Comparison of ENCODE assay signal across 18 cellular contexts in the genomic region with DNA sequence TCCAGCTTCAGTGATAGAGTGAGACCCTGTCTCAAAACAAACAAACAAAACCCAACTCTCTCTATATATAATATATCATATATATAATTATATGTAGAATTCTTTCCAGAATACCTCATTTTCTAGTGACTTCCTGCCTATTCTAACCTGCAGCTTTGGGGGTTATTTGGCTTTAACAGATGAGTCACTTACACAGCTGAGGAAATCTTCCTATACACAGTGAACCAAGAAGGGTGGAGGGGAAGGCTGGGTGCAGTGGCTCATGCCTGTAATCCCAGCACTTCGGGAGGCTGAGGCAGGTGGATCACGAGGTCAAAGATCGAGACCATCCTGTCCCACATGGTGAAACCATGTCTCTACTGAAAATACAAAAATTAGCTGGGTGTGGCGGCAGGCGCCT. TPM values are rescaled to one million over a fixed set of nuclear protein-coding genes. Genes with fewer than 3 reads are reported as not detected.
DNase-seq lines count a peak whose midpoint lies in the region; ATAC-seq, FAIRE-seq and TF ChIP-seq lines count a peak whose summit lies in the region.
"Had no signal": no experiment of that assay in that cellular context is flagged by ENCODE, and none has a peak within 500 bp of the region (broad histone marks: within the 10 kb centered on the region; RNA-seq: fewer than 3 reads in every experiment).

No MANE protein-coding gene starts in this region.

- no peaks in the 10 kb centered on the region for H3K9me3 ChIP-seq in K562 (replicated peaks; ENCODE audit: control insufficient read depth, insufficient read depth, low read depth, low read length)
- H3K9me3 ChIP-seq in trophoblast cell (ENCODE audit: insufficient read depth, low read depth, low read length): no peaks in the 10 kb centered on the region
- H3K9me3 ChIP-seq: HAP-1, heart left ventricle had no signal

- no peak for TF ChIP-seq POLR2A in K562 (conservative IDR thresholded peaks at IDR 0.05)

- H4K91ac ChIP-seq in trophoblast cell (ENCODE audit: low read depth, low read length): no peak overlapping the region

- H3K27ac Mint-ChIP-seq in naive thymus-derived CD8-positive, alpha-beta T cell: peak overlapping the region in 6 of 10 donors; percentile 37 to 85 (median 63)
- H3K27ac Mint-ChIP-seq: progenitor cell of endocrine pancreas had no signal

- H3K27me3 ChIP-seq in K562 (ENCODE audit: control insufficient read depth in 2 of 2, insufficient read depth in 2 of 2, low read length in 2 of 2) (no peaks in the 10 kb centered on the region), trophoblast cell (ENCODE audit: insufficient read depth, low read length) (no peaks in the 10 kb centered on the region), mesendoderm (ENCODE audit: insufficient read depth, low read length, poor library complexity) (no peaks in the 10 kb centered on the region)
- H3K27me3 ChIP-seq: heart left ventricle had no signal

- no peak overlapping the region for H4K12ac ChIP-seq in trophoblast cell (ENCODE audit: low read depth, low read length)

- TF ChIP-seq RAD21 in K562 (CRISPR knock-in tag; conservative IDR thresholded peaks at IDR 0.05 in 1 of 2, IDR thresholded peaks at IDR 0.05 in 1 of 2): no peak

- H3K56ac ChIP-seq in mesendoderm (ENCODE audit: low read length): no peak overlapping the region

- no peak overlapping the region for H3K4me2 ChIP-seq in K562 (ENCODE audit: insufficient read depth, low read length)
- no peak overlapping the region for H3K4me2 ChIP-seq in trophoblast cell (ENCODE audit: low read length)
- H3K4me2 ChIP-seq in mesendoderm (ENCODE audit: low read length): no peak overlapping the region

- H2AFZ ChIP-seq in K562 (ENCODE audit: low read depth, low read length) (no peak overlapping the region), trophoblast cell (ENCODE audit: insufficient read depth, low read length, poor library complexity) (no peak overlapping the region)

- CTCF ChIA-PET in K562 (lab: Yijun Ruan, JAX; ENCODE audit: low intra/inter-chr PET ratio): no interaction called here

- no peaks in the 10 kb centered on the region for H3K27me3 Mint-ChIP-seq in naive thymus-derived CD8-positive, alpha-beta T cell
- H3K27me3 Mint-ChIP-seq: progenitor cell of endocrine pancreas had no signal

- H3K27ac ChIP-seq in K562 (ENCODE audit: extremely low read depth, low read depth, low read length) (no peak overlapping the region), trophoblast cell (ENCODE audit: low read depth, low read length) (no peak overlapping the region), mesendoderm (ENCODE audit: low read depth, low read length) (no peak overlapping the region)
- H3K27ac ChIP-seq: heart left ventricle had no signal

- no peak overlapping the region for H2BK15ac ChIP-seq in mesendoderm (replicated peaks; ENCODE audit: low read depth)

- POLR2A ChIA-PET in K562 (lab: Yijun Ruan, JAX): interaction anchor here (1.2 to 2.8 kb wide), 5 partner anchors 9 to 26 kb away, joined by 3 to 20 read pairs (median 9); partner anchors contain the start of gene RAB29
- POLR2A ChIA-PET in naive thymus-derived CD8-positive, alpha-beta T cell (lab: Charles Lee): interaction anchor here (1.2 to 2.0 kb wide), 3 partner anchors 9 to 17 kb away, joined by 3 to 7 read pairs (median 5); partner anchors contain the start of genes NUCKS1 and RAB29

- H4K5ac ChIP-seq in mesendoderm (ENCODE audit: low read length): no peak overlapping the region

- H2BK120ac ChIP-seq in trophoblast cell (ENCODE audit: insufficient read depth, low read length, poor library complexity): no peak overlapping the region
- H2BK120ac ChIP-seq in mesendoderm (ENCODE audit: low read depth, low read length): no peak overlapping the region

- no peak overlapping the region for H3K23ac ChIP-seq in trophoblast cell (ENCODE audit: low read length)
- H3K23ac ChIP-seq in mesendoderm (ENCODE audit: low read length): no peak overlapping the region

- H3K14ac ChIP-seq in trophoblast cell (ENCODE audit: low read length): no peak overlapping the region

- H2BK5ac ChIP-seq in trophoblast cell (ENCODE audit: low read depth, low read length, poor library complexity) (no peak overlapping the region), mesendoderm (ENCODE audit: low read length) (no peak overlapping the region)

- no peak overlapping the region for H2BK12ac ChIP-seq in trophoblast cell (ENCODE audit: low read length)

- H3K9me3 Mint-ChIP-seq in naive thymus-derived CD8-positive, alpha-beta T cell: no peaks in the 10 kb centered on the region

- H4K8ac ChIP-seq in trophoblast cell (ENCODE audit: low read depth, low read length): no peak overlapping the region
- H4K8ac ChIP-seq in mesendoderm (ENCODE audit: low read depth, low read length): no peak overlapping the region

- no peaks in the 10 kb centered on the region for H3K79me1 ChIP-seq in trophoblast cell (ENCODE audit: low read length)
- H3K79me1 ChIP-seq in mesendoderm (ENCODE audit: low read length): no peaks in the 10 kb centered on the region

- H3K36me3 Mint-ChIP-seq in naive thymus-derived CD8-positive, alpha-beta T cell: peaks cover 0 to 49% (median 20%) of the 10 kb centered on the region in 3 donors

- intact Hi-C loops in K562 (cut with micrococcal nuclease): no loop called here

- FAIRE-seq in K562 (lab: Jason Lieb, UNC): no peak

- ATAC-seq in K562: peak; percentile 56
- no peak for ATAC-seq in naive thymus-derived CD8-positive, alpha-beta T cell
- ATAC-seq: heart left ventricle had no signal

- 21% methylated on average over 5 of the region's 5 CpGs for WGBS in K562 (ENCODE audit: insufficient coverage, low coverage, missing lambda C conversion rate)
- WGBS in trophoblast cell (ENCODE audit: extremely low coverage, insufficient coverage, insufficient read length): no CpG with 5 or more reads among the region's 5 CpGs
- no CpG with 5 or more reads among the region's 5 CpGs for WGBS in mesendoderm (ENCODE audit: extremely low coverage, insufficient coverage, low lambda C conversion rate)

- peaks cover 6 to 24% (median 14%) of the 10 kb centered on the region in 4 donors for H3K4me1 Mint-ChIP-seq in naive thymus-derived CD8-positive, alpha-beta T cell

- H3K4me1 ChIP-seq in K562 (replicated peaks in 1 of 2; ENCODE audit: control insufficient read depth in 2 of 2, insufficient read depth in 2 of 2, low read length in 2 of 2): no peaks in the 10 kb centered on the region; a peak in 1 of 5 replicates
- H3K4me1 ChIP-seq in trophoblast cell (ENCODE audit: control insufficient read depth in 1 of 2, insufficient read depth in 2 of 2, low read length in 2 of 2): peaks cover 0 to 5% of the 10 kb centered on the region in 2 experiments
- H3K4me1 ChIP-seq in mesendoderm (ENCODE audit: control insufficient read depth, low read depth, low read length): no peaks in the 10 kb centered on the region
- H3K4me1 ChIP-seq: HAP-1, heart left ventricle had no signal

- no peak overlapping the region for H3K18ac ChIP-seq in trophoblast cell (ENCODE audit: low read length)
- H3K18ac ChIP-seq in mesendoderm (ENCODE audit: low read length): no peak overlapping the region

- H3K4me3 ChIP-seq in K562 (no peak overlapping the region), trophoblast cell (ENCODE audit: low read depth, low read length) (no peak overlapping the region), mesendoderm (ENCODE audit: low read length) (no peak overlapping the region)
- H3K4me3 ChIP-seq: HAP-1, heart left ventricle had no signal

- no TSS peak for BruUV-seq in K562 (replicated peaks; lab: Mats Ljungman, UMichigan)

- TF ChIP-seq EP300 in K562 (IDR thresholded peaks at IDR 0.05; ENCODE audit: low read length): no peak

- H2AK5ac ChIP-seq in trophoblast cell (ENCODE audit: low read length) (no peak overlapping the region), mesendoderm (ENCODE audit: low read length) (no peak overlapping the region)

- H3K36me3 ChIP-seq in K562 (ENCODE audit: control insufficient read depth, insufficient read depth, low read length) (no peaks in the 10 kb centered on the region), trophoblast cell (ENCODE audit: control insufficient read depth in 1 of 2, insufficient read depth in 2 of 2, low read length in 2 of 2) (no peaks in the 10 kb centered on the region), mesendoderm (ENCODE audit: control insufficient read depth, insufficient read depth, low read length) (no peaks in the 10 kb centered on the region)
- H3K36me3 ChIP-seq: HAP-1 had no signal

- no peak overlapping the region for H3K4me3 Mint-ChIP-seq in naive thymus-derived CD8-positive, alpha-beta T cell

- H3K4ac ChIP-seq in trophoblast cell (ENCODE audit: low read depth, low read length): no peak overlapping the region
- no peak overlapping the region for H3K4ac ChIP-seq in mesendoderm (ENCODE audit: low read depth, low read length)

- in situ Hi-C loops in K562 (cut with MboI): no loop called here

- no peak overlapping the region for H3K9ac ChIP-seq in K562 (ENCODE audit: insufficient read depth in 1 of 2, low read depth in 2 of 2, low read length in 2 of 2)
- no peak overlapping the region for H3K9ac ChIP-seq in trophoblast cell (ENCODE audit: low read length)
- no peak overlapping the region for H3K9ac ChIP-seq in mesendoderm (ENCODE audit: low read length)

- H3K79me2 ChIP-seq in K562 (ENCODE audit: control insufficient read depth, insufficient read depth, low read length): no peaks in the 10 kb centered on the region
- H3K79me2 ChIP-seq in trophoblast cell (ENCODE audit: control insufficient read depth, insufficient read depth, low read length, poor library complexity): no peaks in the 10 kb centered on the region
- H3K79me2 ChIP-seq in mesendoderm (ENCODE audit: control insufficient read depth, insufficient read depth, low read length): no peaks in the 10 kb centered on the region

- no peaks in the 10 kb centered on the region for H3K9me1 ChIP-seq in K562 (ENCODE audit: control insufficient read depth, insufficient read depth, low read length)

- no peak for TF ChIP-seq CTCF in K562 (IDR thresholded peaks at IDR 0.05 in 2 of 3, conservative IDR thresholded peaks at IDR 0.05 in 1 of 3; ENCODE audit: insufficient read depth in 2 of 3, low read depth in 1 of 3, low read length in 3 of 3)

- peak; percentile 56 for DNase-seq in EH (ENCODE audit: low read depth)
- peak; percentile 15 for DNase-seq in LHCN-M2 (ENCODE audit: low read depth)
- DNase-seq in K562 (ENCODE audit: extremely low read depth in 1 of 4, low spot score in 3 of 4): no peak
- no peak for DNase-seq in naive thymus-derived CD8-positive, alpha-beta T cell
- no peak for DNase-seq in T-helper 2 cell
- DNase-seq in trophoblast cell: no peak
- DNase-seq in mesendoderm: no peak
- DNase-seq: activated CD8-positive, alpha-beta memory T cell treated with anti-CD3 and anti-CD28 coated beads for 24 hours; activated naive CD4-positive, alpha-beta T cell treated with anti-CD3 and anti-CD28 coated beads, Interleukin-2, amount 50 U/mL, for 16 hours; C1 segment of cervical spinal cord; cerebellar nuclear complex; DMS79 treated with DMSO at 0.1 percent for 48 hours; heart left ventricle; MM.1S; NCI-H774; SHP77 had no signal

- H4K20me1 ChIP-seq in K562 (replicated peaks; ENCODE audit: control insufficient read depth, insufficient read depth, low read length): no peaks in the 10 kb centered on the region

RNA-seq across cellular contexts. Expression of gene RAB29, which starts 9.2 kb away (rescaled TPM):
- total RNA-seq in LHCN-M2 (2014; rRNA removed) (24.9 and 29.3 TPM in 2 replicates), K562 (2014; rRNA removed) (6.9 and 7.7 TPM in 2 replicates), K562 (2014; rRNA removed; fragmentation: Illumina TruSeq; extraction: Trizol) (8.5 and 10.2 TPM in 2 replicates), K562 (2015; rRNA removed; fragmentation: Illumina TruSeq; extraction: Trizol) (9.9 and 11.5 TPM in 2 replicates), K562 (2021) (7.8 and 8.0 TPM in 2 replicates)
- 19.8 TPM for polyA plus RNA-seq in LHCN-M2 (2012)
- 9.7 and 12.5 TPM in 2 replicates for total RNA-seq in K562 (2011; cell fraction: chromatin; rRNA removed; ENCODE audit: low replicate concordance)
- total RNA-seq in K562 (2011; cell fraction: nucleolus; rRNA removed): 7.2 and 7.7 TPM in 2 replicates
- 8.9 and 11.8 TPM in 2 replicates for total RNA-seq in K562 (2011; cell fraction: nucleoplasm; rRNA removed)
- polyA plus RNA-seq in K562 (2011; rRNA removed) (9.9 and 17.6 TPM in 2 replicates), K562 (2014; fragmentation: Illumina TruSeq; extraction: Trizol) (11.1 and 13.9 TPM in 2 replicates), K562 (2014; fragmentation: Nextera tagmentation; extraction: Ambion mirVana) (1 to 10 TPM; 6.3 to 7.5 TPM), K562 (2014; rRNA removed) (7.2 and 10.8 TPM in 2 replicates)
- polyA plus RNA-seq in K562 (2011; cell fraction: cytosol; rRNA removed): 11.0 and 14.5 TPM in 2 replicates
- 7.4 and 13.4 TPM in 2 replicates for polyA plus RNA-seq in K562 (2011; cell fraction: nucleus; rRNA removed)
- 11.1 and 11.3 TPM in 2 replicates for polyA plus RNA-seq in K562 (2012)
- polyA minus RNA-seq in K562 (2011; rRNA and poly(A)+ RNA removed): 6.1 and 11.9 TPM in 2 replicates
- polyA minus RNA-seq in K562 (2011; cell fraction: cytosol; rRNA and poly(A)+ RNA removed): 3.5 and 7.2 TPM in 2 replicates
- 4.1 and 4.8 TPM in 2 replicates for polyA minus RNA-seq in K562 (2011; cell fraction: nucleus; rRNA and poly(A)+ RNA removed)
- total RNA-seq in naive thymus-derived CD8-positive, alpha-beta T cell: 10 to 100 TPM; 50.2 to 50.3 TPM
- 100 to 1,000 TPM in 1 of 3 donors, 10 to 100 TPM in 2; 71.3 to 113 (median 84.6) TPM for polyA plus RNA-seq in naive thymus-derived CD8-positive, alpha-beta T cell
- 1.4 and 1.6 TPM in 2 replicates for polyA plus RNA-seq in trophoblast cell (2013)
- polyA plus RNA-seq in mesendoderm (2013, experiment 1 of 2): 1.9 TPM
- polyA plus RNA-seq in mesendoderm (2013, experiment 2 of 2): 2.2 TPM

RNA-seq across cellular contexts. Expression of gene NUCKS1, which starts 16.1 kb away (rescaled TPM):
- total RNA-seq in LHCN-M2 (2014; rRNA removed) (154 and 175 TPM in 2 replicates), K562 (2014; rRNA removed) (81.9 and 87.5 TPM in 2 replicates), K562 (2014; rRNA removed; fragmentation: Illumina TruSeq; extraction: Trizol) (232 and 280 TPM in 2 replicates), K562 (2015; rRNA removed; fragmentation: Illumina TruSeq; extraction: Trizol) (236 and 244 TPM in 2 replicates), K562 (2021) (201 and 216 TPM in 2 replicates)
- 68.3 TPM for polyA plus RNA-seq in LHCN-M2 (2012)
- total RNA-seq in K562 (2011; cell fraction: chromatin; rRNA removed; ENCODE audit: low replicate concordance): 27.6 and 204 TPM in 2 replicates
- 10.8 and 27.2 TPM in 2 replicates for total RNA-seq in K562 (2011; cell fraction: nucleolus; rRNA removed)
- total RNA-seq in K562 (2011; cell fraction: nucleoplasm; rRNA removed): 57.1 and 92.6 TPM in 2 replicates
- polyA plus RNA-seq in K562 (2011; rRNA removed) (117 and 149 TPM in 2 replicates), K562 (2014; fragmentation: Illumina TruSeq; extraction: Trizol) (167 and 177 TPM in 2 replicates), K562 (2014; fragmentation: Nextera tagmentation; extraction: Ambion mirVana) (10 to 100 TPM; 66.7 to 83.4 TPM), K562 (2014; rRNA removed) (94.4 and 95.1 TPM in 2 replicates)
- polyA plus RNA-seq in K562 (2011; cell fraction: cytosol; rRNA removed): 32.1 and 83.7 TPM in 2 replicates
- 19.9 and 37.5 TPM in 2 replicates for polyA plus RNA-seq in K562 (2011; cell fraction: nucleus; rRNA removed)
- 80.3 and 120 TPM in 2 replicates for polyA plus RNA-seq in K562 (2012)
- 303 and 322 TPM in 2 replicates for polyA minus RNA-seq in K562 (2011; rRNA and poly(A)+ RNA removed)
- polyA minus RNA-seq in K562 (2011; cell fraction: cytosol; rRNA and poly(A)+ RNA removed): 85.8 and 115 TPM in 2 replicates
- polyA minus RNA-seq in K562 (2011; cell fraction: nucleus; rRNA and poly(A)+ RNA removed): 23.7 and 70.9 TPM in 2 replicates
- total RNA-seq in naive thymus-derived CD8-positive, alpha-beta T cell: 100 to 1,000 TPM; 110 to 115 TPM
- 10 to 100 TPM; 17.3 to 26.1 (median 18.6) TPM for polyA plus RNA-seq in naive thymus-derived CD8-positive, alpha-beta T cell
- 151 and 162 TPM in 2 replicates for polyA plus RNA-seq in trophoblast cell (2013)
- 371 TPM for polyA plus RNA-seq in mesendoderm (2013, experiment 1 of 2)
- polyA plus RNA-seq in mesendoderm (2013, experiment 2 of 2): 360 TPM

RNA-seq across cellular contexts. Expression of gene SLC41A1, which starts 47.0 kb away (rescaled TPM):
- 21.5 and 24.7 TPM in 2 replicates for total RNA-seq in LHCN-M2 (2014; rRNA removed)
- polyA plus RNA-seq in LHCN-M2 (2012): 19.6 TPM
- total RNA-seq in K562 (2011; cell fraction: chromatin; rRNA removed; ENCODE audit: low replicate concordance): 37.1 and 52.9 TPM in 2 replicates
- total RNA-seq in K562 (2011; cell fraction: nucleolus; rRNA removed): 32.9 and 38.7 TPM in 2 replicates
- 41.1 and 61.4 TPM in 2 replicates for total RNA-seq in K562 (2011; cell fraction: nucleoplasm; rRNA removed)
- 6.8 and 7.7 TPM in 2 replicates for total RNA-seq in K562 (2014; rRNA removed)
- total RNA-seq in K562 (2014; rRNA removed; fragmentation: Illumina TruSeq; extraction: Trizol): 13.4 and 13.5 TPM in 2 replicates
- 8.0 and 8.4 TPM in 2 replicates for total RNA-seq in K562 (2015; rRNA removed; fragmentation: Illumina TruSeq; extraction: Trizol)
- total RNA-seq in K562 (2021): 17.2 and 20.5 TPM in 2 replicates
- polyA plus RNA-seq in K562 (2011; rRNA removed): 23.2 and 29.3 TPM in 2 replicates
- polyA plus RNA-seq in K562 (2011; cell fraction: cytosol; rRNA removed): 21.8 and 23.3 TPM in 2 replicates
- 32.7 and 46.6 TPM in 2 replicates for polyA plus RNA-seq in K562 (2011; cell fraction: nucleus; rRNA removed)
- polyA plus RNA-seq in K562 (2012): 10.0 and 11.9 TPM in 2 replicates
- 21.0 and 26.8 TPM in 2 replicates for polyA plus RNA-seq in K562 (2014; fragmentation: Illumina TruSeq; extraction: Trizol)
- 1 to 10 TPM; 4.1 to 5.5 TPM for polyA plus RNA-seq in K562 (2014; fragmentation: Nextera tagmentation; extraction: Ambion mirVana)
- polyA plus RNA-seq in K562 (2014; rRNA removed): 11.4 and 12.2 TPM in 2 replicates
- 15.4 and 21.7 TPM in 2 replicates for polyA minus RNA-seq in K562 (2011; rRNA and poly(A)+ RNA removed)
- polyA minus RNA-seq in K562 (2011; cell fraction: cytosol; rRNA and poly(A)+ RNA removed): 8.3 and 13.1 TPM in 2 replicates
- polyA minus RNA-seq in K562 (2011; cell fraction: nucleus; rRNA and poly(A)+ RNA removed): 9.1 and 9.7 TPM in 2 replicates
- 10 to 100 TPM; 29.0 to 31.0 TPM for total RNA-seq in naive thymus-derived CD8-positive, alpha-beta T cell
- 10 to 100 TPM in 2 of 3 donors, 1 to 10 TPM in 1; 9.0 to 19.3 (median 13.1) TPM for polyA plus RNA-seq in naive thymus-derived CD8-positive, alpha-beta T cell
- polyA plus RNA-seq in trophoblast cell (2013): 13.0 and 13.7 TPM in 2 replicates
- polyA plus RNA-seq in mesendoderm (2013, experiment 1 of 2): 31.0 TPM
- 30.1 TPM for polyA plus RNA-seq in mesendoderm (2013, experiment 2 of 2)

Comparison
In these comparisons a context has a peak if more than half of its experiments do, and no peak if none do; other contexts are left out.
1. DNase-seq: peak in EH (single experiment) and LHCN-M2 (single experiment); none in K562 (0 of 4), naive thymus-derived CD8-positive, alpha-beta T cell (0 of 10), T-helper 2 cell (0 of 5), trophoblast cell (0 of 2) and mesendoderm (single experiment).